Comparison of ENCODE assay signal across 19 cellular contexts in genomic region chr5:126605525-126605924, GRCh38. TPM values are rescaled to one million over a fixed set of nuclear protein-coding genes. Genes with fewer than 3 reads are reported as not detected.
DNase-seq lines count a peak whose midpoint lies in the region; ATAC-seq and TF ChIP-seq lines count a peak whose summit lies in the region.
"Had no signal": no experiment of that assay in that cellular context is flagged by ENCODE, and none has a peak within 500 bp of the region (broad histone marks: within the 10 kb centered on the region; RNA-seq: fewer than 3 reads in every experiment).

No MANE protein-coding gene starts in this region.

- DNase-seq in CD4-positive, alpha-beta T cell: no peak
- DNase-seq in nephron progenitor cell (no peak), NCI-H1048 (lab: John Stamatoyannopoulos, UW) (no peak)
- DNase-seq in stimulated activated naive CD4-positive, alpha-beta T cell treated with Interleukin-2 at 50 U/mL for 16 hours (lab: John Stamatoyannopoulos, UW): no peak
- DNase-seq: activated naive CD4-positive, alpha-beta T cell; body of pancreas; DMS 273 treated with DMSO at 0.1 percent for 48 hours; erythroblast; glutamatergic neuron; NCI-H1092; NCI-H748 treated with DMSO at 0.1 percent for 48 hours; stimulated activated CD4-positive, alpha-beta T cell treated with anti-CD3 and anti-CD28 coated beads, Interleukin-4, amount 100 ng/mL, for 24 hours; stimulated activated CD8-positive, alpha-beta memory T cell treated with anti-CD3 and anti-CD28 coated beads, Interleukin-4, amount 100 ng/mL, for 48 hours; thyroid gland had no signal

- H3K4me1 Mint-ChIP-seq in CD4-positive, alpha-beta T cell (ENCODE audit: low read depth): peaks cover 59% of the 10 kb centered on the region
- peaks cover 12% of the 10 kb centered on the region for H3K4me1 Mint-ChIP-seq in activated T-helper 17 cell treated with anti-CD3 and anti-CD28 coated beads, Interleukin-2, amount 50 U/mL, for 72 hours
- peaks cover 34% of the 10 kb centered on the region for H3K4me1 Mint-ChIP-seq in nephron progenitor cell

- peaks cover 65% of the 10 kb centered on the region for H3K36me3 Mint-ChIP-seq in CD4-positive, alpha-beta T cell (ENCODE audit: low read depth)
- peaks cover 88% of the 10 kb centered on the region for H3K36me3 Mint-ChIP-seq in activated T-helper 17 cell treated with anti-CD3 and anti-CD28 coated beads, Interleukin-2, amount 50 U/mL, for 72 hours (ENCODE audit: low read depth)
- peaks cover 52% of the 10 kb centered on the region for H3K36me3 Mint-ChIP-seq in nephron progenitor cell (ENCODE audit: low read depth)

- H3K4me3 ChIP-seq in HEK293 (ENCODE audit: low read depth, low read length): no peak overlapping the region
- H3K4me3 ChIP-seq: body of pancreas, thyroid gland had no signal

- CTCF ChIA-PET in CD4-positive, alpha-beta T cell (lab: Charles Lee): interaction anchor here (1.0 kb wide), 1 partner anchor 11 kb away, joined by 3 read pairs; the partner anchor contains the start of gene ALDH7A1
- CTCF ChIA-PET in HEK293 (lab: Yijun Ruan, JAX): interaction anchor here (0.6 kb wide), 1 partner anchor 48 kb away, joined by 6 read pairs; no protein-coding TSS in a partner anchor

- H3K4me1 ChIP-seq in HEK293 (ENCODE audit: control insufficient read depth, insufficient read depth, low read length): peaks cover under 1% of the 10 kb centered on the region; the same call in 1 of the 2 replicates

- H3K27ac ChIP-seq in CD4-positive, alpha-beta T cell (ENCODE audit: low read depth, low read length): no peak overlapping the region
- H3K27ac ChIP-seq in HEK293 (ENCODE audit: extremely low read depth, low read depth, low read length): no peak overlapping the region
- H3K27ac ChIP-seq: body of pancreas, thyroid gland, VCaP had no signal

- peak overlapping the region; percentile 11 for H3K27ac Mint-ChIP-seq in CD4-positive, alpha-beta T cell
- H3K27ac Mint-ChIP-seq in activated T-helper 17 cell treated with anti-CD3 and anti-CD28 coated beads, Interleukin-2, amount 50 U/mL, for 72 hours: peak overlapping the region; percentile 44
- H3K27ac Mint-ChIP-seq in nephron progenitor cell: no peak overlapping the region
- H3K27ac Mint-ChIP-seq: B cell had no signal

- peaks cover 61 to 75% of the 10 kb centered on the region in 2 experiments for H3K36me3 ChIP-seq in HEK293 (ENCODE audit: control insufficient read depth in 2 of 2, insufficient read depth in 1 of 2, low read length in 2 of 2)

- no peaks in the 10 kb centered on the region for H3K9me3 ChIP-seq in CD4-positive, alpha-beta T cell (ENCODE audit: control insufficient read depth, low read length)
- no peaks in the 10 kb centered on the region for H3K9me3 ChIP-seq in HEK293 (ENCODE audit: control insufficient read depth, insufficient read depth, low read depth, low read length)
- H3K9me3 ChIP-seq: body of pancreas, thyroid gland had no signal

- no peaks in the 10 kb centered on the region for H3K27me3 ChIP-seq in CD4-positive, alpha-beta T cell (ENCODE audit: control insufficient read depth, insufficient read depth, low read length)
- H3K27me3 ChIP-seq: body of pancreas, thyroid gland had no signal

- intact Hi-C loops in CD4-positive, alpha-beta T cell (cut with DNase I, micrococcal nuclease): no loop called here

- no peak for TF ChIP-seq CTCF in CD4-positive, alpha-beta T cell (IDR thresholded peaks at IDR 0.05)
- no peak for TF ChIP-seq CTCF in HEK293 (tag by site-specific recombination; IDR thresholded peaks at IDR 0.05)
- no peak for TF ChIP-seq CTCF in nephron progenitor cell (IDR thresholded peaks at IDR 0.05)

- H3K4me3 Mint-ChIP-seq in CD4-positive, alpha-beta T cell: peak overlapping the region; percentile 15
- H3K4me3 Mint-ChIP-seq in activated T-helper 17 cell treated with anti-CD3 and anti-CD28 coated beads, Interleukin-2, amount 50 U/mL, for 72 hours: peak overlapping the region; percentile 46
- H3K4me3 Mint-ChIP-seq in nephron progenitor cell: peak overlapping the region; percentile 62
- H3K4me3 Mint-ChIP-seq: B cell had no signal

- H3K9me3 Mint-ChIP-seq in CD4-positive, alpha-beta T cell: no peaks in the 10 kb centered on the region
- no peaks in the 10 kb centered on the region for H3K9me3 Mint-ChIP-seq in activated T-helper 17 cell treated with anti-CD3 and anti-CD28 coated beads, Interleukin-2, amount 50 U/mL, for 72 hours
- H3K9me3 Mint-ChIP-seq in nephron progenitor cell: no peaks in the 10 kb centered on the region

- ATAC-seq in CD4-positive, alpha-beta T cell (ENCODE audit: poor library complexity): no peak
- ATAC-seq in activated T-helper 17 cell treated with anti-CD3 and anti-CD28 coated beads, Interleukin-2, amount 50 U/mL, for 72 hours (replicated peaks): no peak
- ATAC-seq in GM21423 (IDR thresholded peaks at IDR 0.05; ENCODE audit: unreplicated experiment): no peak
- ATAC-seq: body of pancreas had no signal

- POLR2A ChIA-PET in CD4-positive, alpha-beta T cell (lab: Charles Lee): interaction anchor here (1.5 kb wide), 1 partner anchor 11 kb away, joined by 5 read pairs; the partner anchor contains the start of gene ALDH7A1
- POLR2A ChIA-PET in HEK293 (lab: Yijun Ruan, JAX): no interaction called here

- no peaks in the 10 kb centered on the region for H3K27me3 Mint-ChIP-seq in CD4-positive, alpha-beta T cell
- no peaks in the 10 kb centered on the region for H3K27me3 Mint-ChIP-seq in activated T-helper 17 cell treated with anti-CD3 and anti-CD28 coated beads, Interleukin-2, amount 50 U/mL, for 72 hours
- H3K27me3 Mint-ChIP-seq in nephron progenitor cell (ENCODE audit: low read depth, poor library complexity): no peaks in the 10 kb centered on the region
- H3K27me3 Mint-ChIP-seq: B cell had no signal

TF ChIP-seq in HEK293, 187 proteins besides CTCF, POLR2A, EP300 and RAD21:
- TF ChIP-seq ZNF624 (tag by site-specific recombination; IDR thresholded peaks at IDR 0.05) (no peak), SCRT1 (tag by site-specific recombination; IDR thresholded peaks at IDR 0.05; ENCODE audit: borderline replicate concordance) (peak; percentile 51; the same call in 1 of the 2 replicates), SCRT2 (tag by site-specific recombination; IDR thresholded peaks at IDR 0.05) (peak; percentile 87)

RNA-seq across cellular contexts. Expression of gene PHAX, which starts 4.8 kb away (rescaled TPM):
- total RNA-seq in CD4-positive, alpha-beta T cell: 10 to 100 TPM; 31.2 to 32.9 TPM
- total RNA-seq in activated T-helper 17 cell treated with anti-CD3 and anti-CD28 coated beads, Interleukin-2, amount 50 U/mL, for 72 hours: 10 to 100 TPM; 30.5 to 38.6 TPM

RNA-seq across cellular contexts. Expression of gene ALDH7A1, which starts 10.5 kb away (rescaled TPM):
- 1 to 10 TPM; 1.6 to 2.1 TPM for total RNA-seq in CD4-positive, alpha-beta T cell
- total RNA-seq in activated T-helper 17 cell treated with anti-CD3 and anti-CD28 coated beads, Interleukin-2, amount 50 U/mL, for 72 hours: 1 to 10 TPM; 2.4 to 3.3 TPM
